ENCODE assay signal across 32 cellular contexts in genomic region chr4:185689407-185689806, GRCh38.
"Had no signal": no experiment of that assay in that cellular context is flagged by ENCODE, and none has a peak within 500 bp of the region (broad histone marks: within the 10 kb centered on the region; RNA-seq: fewer than 3 reads in every experiment).

No MANE protein-coding gene starts in this region.

- H3K4me3 ChIP-seq: ascending aorta, cardiac muscle cell, SJSA1 had no signal

- H3K4me1 Mint-ChIP-seq: activated CD4-positive, alpha-beta T cell treated with anti-CD3 and anti-CD28 coated beads for 36 hours; activated CD4-positive, alpha-beta T cell treated with anti-CD3 and anti-CD28 coated beads, Interleukin-2, amount 10 ng/mL, durations not matched to agents 7 days and 5 days; activated naive CD4-positive, alpha-beta T cell treated with anti-CD3 and anti-CD28 coated beads, Interleukin-2, amount 50 U/mL, for 24 hours; activated naive CD8-positive, alpha-beta T cell treated with anti-CD3 and anti-CD28 coated beads, Interleukin-2, amount 10 ng/mL, durations not matched to agents 7 days and 5 days had no signal

- H3K9me3 Mint-ChIP-seq: activated CD4-positive, alpha-beta T cell treated with anti-CD3 and anti-CD28 coated beads, Interleukin-2, amount 10 ng/mL, durations not matched to agents 7 days and 5 days; activated naive CD4-positive, alpha-beta T cell treated with anti-CD3 and anti-CD28 coated beads, Interleukin-2, amount 50 U/mL, for 24 hours; activated naive CD8-positive, alpha-beta T cell treated with anti-CD3 and anti-CD28 coated beads, Interleukin-2, amount 10 ng/mL, durations not matched to agents 7 days and 5 days; activated T-cell treated with anti-CD3 and anti-CD28 coated beads, Interleukin-2, amount 50 U/mL, for 24 hours; activated T-helper 2 cell treated with anti-CD3 and anti-CD28 coated beads, Interferon-gamma antibody, Interleukin-2, Interleukin-4, amounts not matched to agents 10 μg/mL and 5 μg/mL and 100 μg/mL, durations not matched to agents 14 hours and 24 hours and 36 hours had no signal

- H3K27ac Mint-ChIP-seq: activated CD4-positive, alpha-beta T cell treated with anti-CD3 and anti-CD28 coated beads for 36 hours; activated CD4-positive, alpha-beta T cell treated with anti-CD3 and anti-CD28 coated beads, Interleukin-2, amount 10 ng/mL, durations not matched to agents 7 days and 5 days; activated CD8-positive, alpha-beta T cell treated with anti-CD3 and anti-CD28 coated beads, Interleukin-2, amount 10 ng/mL, durations not matched to agents 7 days and 5 days; activated naive CD4-positive, alpha-beta T cell treated with anti-CD3 and anti-CD28 coated beads, Interleukin-2, amount 50 U/mL, for 24 hours; activated naive CD8-positive, alpha-beta T cell treated with anti-CD3 and anti-CD28 coated beads, Interleukin-2, amount 10 ng/mL, durations not matched to agents 7 days and 5 days; activated T-cell treated with anti-CD3 and anti-CD28 coated beads, Interleukin-2, amount 50 U/mL, for 24 hours; activated T-helper 2 cell treated with anti-CD3 and anti-CD28 coated beads, Interferon-gamma antibody, Interleukin-2, Interleukin-4, amounts not matched to agents 10 μg/mL and 5 μg/mL and 100 μg/mL, durations not matched to agents 14 hours and 24 hours and 36 hours had no signal

- ATAC-seq: activated CD4-positive, alpha-beta T cell treated with anti-CD3 and anti-CD28 coated beads for 36 hours; activated CD4-positive, CD25-positive, alpha-beta regulatory T cell treated with anti-CD3 and anti-CD28 coated beads, Interleukin-2, amount 50 U/mL, for 24 hours; activated CD8-positive, alpha-beta T cell treated with anti-CD3 and anti-CD28 coated beads, Interleukin-2, amount 10 ng/mL, durations not matched to agents 7 days and 5 days; Panc1; SK-N-SH treated with all-trans-retinoic acid at 6 μM for 48 hours had no signal

- H3K27me3 Mint-ChIP-seq: activated naive CD8-positive, alpha-beta T cell treated with anti-CD3 and anti-CD28 coated beads, Interleukin-2, amount 10 ng/mL, durations not matched to agents 7 days and 5 days had no signal

- H3K27me3 ChIP-seq: ascending aorta, cardiac muscle cell, SJSA1 had no signal

- H3K36me3 ChIP-seq: ascending aorta, SJSA1 had no signal

- H3K36me3 Mint-ChIP-seq: activated naive CD4-positive, alpha-beta T cell treated with anti-CD3 and anti-CD28 coated beads, Interleukin-2, amount 50 U/mL, for 24 hours; activated naive CD8-positive, alpha-beta T cell treated with anti-CD3 and anti-CD28 coated beads, Interleukin-2, amount 10 ng/mL, durations not matched to agents 7 days and 5 days had no signal

- H3K27ac ChIP-seq: ascending aorta, SJSA1, VCaP had no signal

- H3K4me1 ChIP-seq: SJSA1 had no signal

- H3K9me3 ChIP-seq: ascending aorta, SJSA1 had no signal

- H3K4me3 Mint-ChIP-seq: activated CD4-positive, alpha-beta T cell treated with anti-CD3 and anti-CD28 coated beads for 36 hours; activated CD4-positive, alpha-beta T cell treated with anti-CD3 and anti-CD28 coated beads, Interleukin-2, amount 10 ng/mL, durations not matched to agents 7 days and 5 days; activated CD8-positive, alpha-beta T cell treated with anti-CD3 and anti-CD28 coated beads, Interleukin-2, amount 10 ng/mL, durations not matched to agents 7 days and 5 days; activated naive CD4-positive, alpha-beta T cell treated with anti-CD3 and anti-CD28 coated beads, Interleukin-2, amount 50 U/mL, for 24 hours; activated naive CD8-positive, alpha-beta T cell treated with anti-CD3 and anti-CD28 coated beads, Interleukin-2, amount 10 ng/mL, durations not matched to agents 7 days and 5 days; activated T-cell treated with anti-CD3 and anti-CD28 coated beads, Interleukin-2, amount 50 U/mL, for 24 hours had no signal

- DNase-seq: activated CD4-positive, alpha-beta T cell treated with anti-CD3 and anti-CD28 coated beads for 36 hours; activated CD4-positive, alpha-beta T cell treated with anti-CD3 and anti-CD28 coated beads, Interleukin-2, amount 10 ng/mL, durations not matched to agents 7 days and 5 days; activated CD4-positive, alpha-beta T cell treated with anti-CD3 and anti-CD28 coated beads, Interleukin-2, amount 50 U/mL, for 48 hours; activated CD8-positive, alpha-beta T cell treated with anti-CD3 and anti-CD28 coated beads, Interleukin-2, amount 10 ng/mL, durations not matched to agents 7 days and 5 days; activated gamma-delta T cell; activated naive CD4-positive, alpha-beta T cell treated with Interleukin-2 at 50 U/mL for 16 hours; activated naive CD8-positive, alpha-beta T cell treated with anti-CD3 and anti-CD28 coated beads, Interleukin-2, amount 10 ng/mL, durations not matched to agents 7 days and 5 days; activated T-cell treated with anti-CD3 and anti-CD28 coated beads, Interleukin-2, amount 50 U/mL, for 24 hours; amygdala; NCI-H1092 treated with DMSO at 0.1 percent for 48 hours; NCI-H1417; NCI-H146; NCI-H187; NCI-H2029 treated with DMSO at 0.1 percent for 48 hours; NCI-H2107; NCI-H2171; NCI-H510A; NCI-H526; NCI-H774; SHP77 treated with DMSO at 0.1 percent for 48 hours; T-helper 1 cell; T-helper 2 cell; T-helper 9 cell had no signal
